3 cellular contexts compared by ENCODE assay signal in the genomic region with DNA sequence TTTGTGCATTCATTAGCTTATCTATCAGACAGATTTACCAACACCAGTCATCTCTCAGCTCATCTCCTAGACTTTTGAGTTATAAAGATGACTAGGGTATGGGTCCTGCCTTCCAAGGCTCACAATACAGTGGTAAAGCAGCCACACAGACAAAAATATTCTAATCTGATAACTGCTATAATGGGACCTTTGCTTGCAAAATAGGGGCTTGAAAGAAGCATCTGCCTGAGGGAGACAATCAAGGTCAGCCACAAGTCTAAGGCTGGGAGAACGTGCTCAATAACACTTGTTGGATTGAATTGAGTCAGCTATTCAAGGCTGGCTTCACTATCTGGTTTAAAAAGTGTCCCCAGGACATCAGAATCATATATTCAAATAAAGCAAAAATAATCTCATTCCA.
"Had no signal": no experiment of that assay in that cellular context is flagged by ENCODE, and none has a peak within 500 bp of the region (broad histone marks: within the 10 kb centered on the region; RNA-seq: fewer than 3 reads in every experiment).

No MANE protein-coding gene starts in this region.

- DNase-seq: GDM1, GF-D8 had no signal

- H3K4me3 ChIP-seq: GM12878 had no signal
